ENCODE assay signal across 1 cellular context in genomic region chr2:202265467-202266277, GRCh38.
TF ChIP-seq lines count a peak whose summit lies in the region.

A gene with protein sequence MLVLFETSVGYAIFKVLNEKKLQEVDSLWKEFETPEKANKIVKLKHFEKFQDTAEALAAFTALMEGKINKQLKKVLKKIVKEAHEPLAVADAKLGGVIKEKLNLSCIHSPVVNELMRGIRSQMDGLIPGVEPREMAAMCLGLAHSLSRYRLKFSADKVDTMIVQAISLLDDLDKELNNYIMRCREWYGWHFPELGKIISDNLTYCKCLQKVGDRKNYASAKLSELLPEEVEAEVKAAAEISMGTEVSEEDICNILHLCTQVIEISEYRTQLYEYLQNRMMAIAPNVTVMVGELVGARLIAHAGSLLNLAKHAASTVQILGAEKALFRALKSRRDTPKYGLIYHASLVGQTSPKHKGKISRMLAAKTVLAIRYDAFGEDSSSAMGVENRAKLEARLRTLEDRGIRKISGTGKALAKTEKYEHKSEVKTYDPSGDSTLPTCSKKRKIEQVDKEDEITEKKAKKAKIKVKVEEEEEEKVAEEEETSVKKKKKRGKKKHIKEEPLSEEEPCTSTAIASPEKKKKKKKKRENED (plus strand): TSS chr2:202265763. CDS start chr2:202265942, 179 bp downstream.

TF ChIP-seq in HepG2, 621 proteins besides CTCF, POLR2A, EP300 and RAD21 (continued from another document and continues in another):
- no peak; the same call in 1 of the 2 replicates for TF ChIP-seq ZNF503 (CRISPR knock-in tag; IDR thresholded peaks at IDR 0.05)
- peak in 1 of 2 experiments; percentile 78; a peak in 1 of 4 replicates for TF ChIP-seq REST (IDR thresholded peaks at IDR 0.05; ENCODE audit: borderline replicate concordance in 1 of 2, low read depth in 1 of 2, low read length in 2 of 2)
- no peak for TF ChIP-seq KAT2B (IDR thresholded peaks at IDR 0.05; ENCODE audit: borderline replicate concordance, low read depth, low read length)
- TF ChIP-seq MTF2 (CRISPR knock-in tag; IDR thresholded peaks at IDR 0.05; ENCODE audit: borderline replicate concordance), result no peak; the same call in 1 of the 2 replicates
- peak; percentile 94 for TF ChIP-seq SNAPC4 (CRISPR knock-in tag; IDR thresholded peaks at IDR 0.05)
- TF ChIP-seq ZZZ3 (CRISPR knock-in tag; IDR thresholded peaks at IDR 0.05; ENCODE audit: borderline replicate concordance), result no peak; the same call in 1 of the 2 replicates
- TF ChIP-seq ZFP41 (CRISPR knock-in tag; IDR thresholded peaks at IDR 0.05; ENCODE audit: borderline replicate concordance), result 0 out of 2 replicates have a peak, but pooled peaks have one; percentile 56
- TF ChIP-seq RAD51 (IDR thresholded peaks at IDR 0.05; ENCODE audit: borderline replicate concordance), result no peak
- TF ChIP-seq, protein P1, sequence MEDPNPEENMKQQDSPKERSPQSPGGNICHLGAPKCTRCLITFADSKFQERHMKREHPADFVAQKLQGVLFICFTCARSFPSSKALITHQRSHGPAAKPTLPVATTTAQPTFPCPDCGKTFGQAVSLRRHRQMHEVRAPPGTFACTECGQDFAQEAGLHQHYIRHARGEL (CRISPR knock-in tag; IDR thresholded peaks at IDR 0.05), result no peak
- TF ChIP-seq ZFP62 (CRISPR knock-in tag; IDR thresholded peaks at IDR 0.05), result 0 out of 2 replicates have a peak, but pooled peaks have one; percentile 29
- TF ChIP-seq ZNF253 (CRISPR knock-in tag; IDR thresholded peaks at IDR 0.05; ENCODE audit: borderline replicate concordance), result peak; percentile 86; the same call in 1 of the 2 replicates
- no peak for TF ChIP-seq ZNF841 (CRISPR knock-in tag; IDR thresholded peaks at IDR 0.05; ENCODE audit: borderline replicate concordance)
- peak; percentile 90 for TF ChIP-seq ZSCAN30 (CRISPR knock-in tag; IDR thresholded peaks at IDR 0.05)
- no peak for TF ChIP-seq SETDB1 (CRISPR knock-in tag; IDR thresholded peaks at IDR 0.05; ENCODE audit: borderline replicate concordance)
- no peak for TF ChIP-seq HOXA7 (CRISPR knock-in tag; IDR thresholded peaks at IDR 0.05)
- TF ChIP-seq, protein P2, sequence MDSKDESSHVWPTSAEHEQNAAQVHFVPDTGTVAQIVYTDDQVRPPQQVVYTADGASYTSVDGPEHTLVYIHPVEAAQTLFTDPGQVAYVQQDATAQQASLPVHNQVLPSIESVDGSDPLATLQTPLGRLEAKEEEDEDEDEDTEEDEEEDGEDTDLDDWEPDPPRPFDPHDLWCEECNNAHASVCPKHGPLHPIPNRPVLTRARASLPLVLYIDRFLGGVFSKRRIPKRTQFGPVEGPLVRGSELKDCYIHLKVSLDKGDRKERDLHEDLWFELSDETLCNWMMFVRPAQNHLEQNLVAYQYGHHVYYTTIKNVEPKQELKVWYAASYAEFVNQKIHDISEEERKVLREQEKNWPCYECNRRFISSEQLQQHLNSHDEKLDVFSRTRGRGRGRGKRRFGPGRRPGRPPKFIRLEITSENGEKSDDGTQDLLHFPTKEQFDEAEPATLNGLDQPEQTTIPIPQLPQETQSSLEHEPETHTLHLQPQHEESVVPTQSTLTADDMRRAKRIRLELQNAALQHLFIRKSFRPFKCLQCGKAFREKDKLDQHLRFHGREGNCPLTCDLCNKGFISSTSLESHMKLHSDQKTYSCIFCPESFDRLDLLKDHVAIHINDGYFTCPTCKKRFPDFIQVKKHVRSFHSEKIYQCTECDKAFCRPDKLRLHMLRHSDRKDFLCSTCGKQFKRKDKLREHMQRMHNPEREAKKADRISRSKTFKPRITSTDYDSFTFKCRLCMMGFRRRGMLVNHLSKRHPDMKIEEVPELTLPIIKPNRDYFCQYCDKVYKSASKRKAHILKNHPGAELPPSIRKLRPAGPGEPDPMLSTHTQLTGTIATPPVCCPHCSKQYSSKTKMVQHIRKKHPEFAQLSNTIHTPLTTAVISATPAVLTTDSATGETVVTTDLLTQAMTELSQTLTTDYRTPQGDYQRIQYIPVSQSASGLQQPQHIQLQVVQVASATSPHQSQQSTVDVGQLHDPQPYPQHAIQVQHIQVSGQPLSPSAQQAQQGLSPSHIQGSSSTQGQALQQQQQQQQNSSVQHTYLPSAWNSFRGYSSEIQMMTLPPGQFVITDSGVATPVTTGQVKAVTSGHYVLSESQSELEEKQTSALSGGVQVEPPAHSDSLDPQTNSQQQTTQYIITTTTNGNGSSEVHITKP (CRISPR knock-in tag; IDR thresholded peaks at IDR 0.05; ENCODE audit: low read depth), result no peak; the same call in 1 of the 2 replicates
- TF ChIP-seq ZNF343 (CRISPR knock-in tag; IDR thresholded peaks at IDR 0.05), result peak; percentile 56; the same call in 1 of the 2 replicates
- TF ChIP-seq HOXA9 (CRISPR knock-in tag; IDR thresholded peaks at IDR 0.05; ENCODE audit: borderline replicate concordance), result 0 out of 2 replicates have a peak, but pooled peaks have one; percentile 17
- no peak for TF ChIP-seq ZBTB39 (CRISPR knock-in tag; IDR thresholded peaks at IDR 0.05)
- peak; percentile 53; the same call in 1 of the 2 replicates for TF ChIP-seq ZNF691 (CRISPR knock-in tag; IDR thresholded peaks at IDR 0.05; ENCODE audit: borderline replicate concordance, low read depth)
- no peak for TF ChIP-seq ZNF10 (CRISPR knock-in tag; IDR thresholded peaks at IDR 0.05; ENCODE audit: borderline replicate concordance, low read depth)
- TF ChIP-seq KAT8 (CRISPR knock-in tag; IDR thresholded peaks at IDR 0.05), result peak; percentile 96
- peak; percentile 75 for TF ChIP-seq UBTF (CRISPR knock-in tag; IDR thresholded peaks at IDR 0.05)
